Comparison of ENCODE assay signal across 20 cellular contexts in the genomic region with DNA sequence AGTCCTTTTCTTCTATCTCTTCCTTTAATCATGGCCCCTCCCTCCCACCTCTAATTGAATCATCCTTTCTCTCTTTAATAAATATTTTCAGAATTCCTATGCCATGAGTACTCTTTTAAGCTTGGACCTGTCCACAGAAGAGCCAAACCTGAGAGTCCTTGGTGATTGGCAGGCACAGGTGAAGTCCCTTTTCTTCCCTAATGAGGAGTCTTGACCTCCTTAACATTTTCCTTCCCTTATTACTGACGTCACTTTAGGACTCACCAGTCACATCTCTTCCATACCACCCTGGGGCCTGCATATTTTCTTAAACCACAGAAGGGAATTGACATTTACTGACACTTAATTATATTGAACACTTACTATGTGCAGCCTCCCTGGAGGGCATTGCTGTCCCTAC. TPM values are rescaled to one million over a fixed set of nuclear protein-coding genes. Genes with fewer than 3 reads are reported as not detected.
"Had no signal": no experiment of that assay in that cellular context is flagged by ENCODE, and none has a peak within 500 bp of the region (broad histone marks: within the 10 kb centered on the region; RNA-seq: fewer than 3 reads in every experiment).

No MANE protein-coding gene starts in this region.

- H3K27me3 ChIP-seq: neutrophil, pancreas, testis had no signal

- H3K36me3 ChIP-seq: left ventricle myocardium inferior, neutrophil, pancreas, stomach had no signal

- ATAC-seq: naive thymus-derived CD8-positive, alpha-beta T cell; pancreas; sciatic nerve; stimulated activated effector memory CD8-positive, alpha-beta T cell treated with anti-CD3 and anti-CD28 coated beads, Interleukin-12 subunit alpha, Interleukin-12 subunit beta, amount 100 ng/mL, for 72 hours had no signal

- H3K27ac ChIP-seq: left ventricle myocardium inferior, neutrophil, pancreas, stomach, testis had no signal

- H3K4me3 Mint-ChIP-seq: activated naive CD8-positive, alpha-beta T cell; dendritic cell treated with granulocyte-macrophage colony-stimulating factor and Interleukin-4, amounts not matched to agents 40 ng/mL and 50 ng/mL, for 4 days; naive thymus-derived CD8-positive, alpha-beta T cell; stimulated activated effector memory CD8-positive, alpha-beta T cell treated with anti-CD3 and anti-CD28 coated beads, Interleukin-12 subunit alpha, Interleukin-12 subunit beta, amount 100 ng/mL, for 72 hours; T-helper 2 cell treated with Interferon-gamma antibody and Interleukin-4, amounts not matched to agents 5 μg/mL and 100 μg/mL, for 36 hours; type B pancreatic cell had no signal

- DNase-seq: activated CD4-positive, alpha-beta T cell treated with anti-CD3 and anti-CD28 coated beads, Interleukin-2, amount 50 U/mL, for 4 hours; activated T-cell treated with anti-CD3 and anti-CD28 coated beads for 4 hours; effector CD8-positive, alpha-beta T cell; head of caudate nucleus; kidney; left ventricle myocardium inferior; naive thymus-derived CD8-positive, alpha-beta T cell; pancreas; stimulated activated CD4-positive, alpha-beta T cell treated with anti-CD3 and anti-CD28 coated beads, Interleukin-4, amount 100 ng/mL, for 24 hours; stomach; testis had no signal

- H3K36me3 Mint-ChIP-seq: activated naive CD8-positive, alpha-beta T cell; naive thymus-derived CD8-positive, alpha-beta T cell; stimulated activated effector memory CD8-positive, alpha-beta T cell treated with anti-CD3 and anti-CD28 coated beads, Interleukin-12 subunit alpha, Interleukin-12 subunit beta, amount 100 ng/mL, for 72 hours; type B pancreatic cell had no signal

- H3K9me3 Mint-ChIP-seq: dendritic cell treated with granulocyte-macrophage colony-stimulating factor and Interleukin-4, amounts not matched to agents 40 ng/mL and 50 ng/mL, for 4 days; stimulated activated effector memory CD8-positive, alpha-beta T cell treated with anti-CD3 and anti-CD28 coated beads, Interleukin-12 subunit alpha, Interleukin-12 subunit beta, amount 100 ng/mL, for 72 hours; T-helper 2 cell treated with Interferon-gamma antibody and Interleukin-4, amounts not matched to agents 5 μg/mL and 100 μg/mL, for 36 hours; type B pancreatic cell had no signal

- H3K27ac Mint-ChIP-seq: activated naive CD8-positive, alpha-beta T cell; dendritic cell treated with granulocyte-macrophage colony-stimulating factor and Interleukin-4, amounts not matched to agents 40 ng/mL and 50 ng/mL, for 4 days; naive thymus-derived CD8-positive, alpha-beta T cell; stimulated activated effector memory CD8-positive, alpha-beta T cell treated with anti-CD3 and anti-CD28 coated beads, Interleukin-12 subunit alpha, Interleukin-12 subunit beta, amount 100 ng/mL, for 72 hours; T-helper 2 cell treated with Interferon-gamma antibody and Interleukin-4, amounts not matched to agents 5 μg/mL and 100 μg/mL, for 36 hours; type B pancreatic cell had no signal

- H3K4me1 ChIP-seq: pancreas, testis had no signal

- H3K27me3 Mint-ChIP-seq: dendritic cell treated with granulocyte-macrophage colony-stimulating factor and Interleukin-4, amounts not matched to agents 40 ng/mL and 50 ng/mL, for 4 days had no signal

- H3K9me3 ChIP-seq: left ventricle myocardium inferior, neutrophil, pancreas, stomach, testis had no signal

- H3K4me3 ChIP-seq: left ventricle myocardium inferior, pancreas, stomach, testis had no signal

- H3K4me1 Mint-ChIP-seq: naive thymus-derived CD8-positive, alpha-beta T cell; stimulated activated effector memory CD8-positive, alpha-beta T cell treated with anti-CD3 and anti-CD28 coated beads, Interleukin-12 subunit alpha, Interleukin-12 subunit beta, amount 100 ng/mL, for 72 hours had no signal

RNA-seq across cellular contexts. Expression of a gene that starts 41.0 kb away (rescaled TPM):
- total RNA-seq: endothelial cell of umbilical vein; fibroblast of lung; naive thymus-derived CD8-positive, alpha-beta T cell had no signal
